ENCODE assay signal across 22 cellular contexts in the genomic region with DNA sequence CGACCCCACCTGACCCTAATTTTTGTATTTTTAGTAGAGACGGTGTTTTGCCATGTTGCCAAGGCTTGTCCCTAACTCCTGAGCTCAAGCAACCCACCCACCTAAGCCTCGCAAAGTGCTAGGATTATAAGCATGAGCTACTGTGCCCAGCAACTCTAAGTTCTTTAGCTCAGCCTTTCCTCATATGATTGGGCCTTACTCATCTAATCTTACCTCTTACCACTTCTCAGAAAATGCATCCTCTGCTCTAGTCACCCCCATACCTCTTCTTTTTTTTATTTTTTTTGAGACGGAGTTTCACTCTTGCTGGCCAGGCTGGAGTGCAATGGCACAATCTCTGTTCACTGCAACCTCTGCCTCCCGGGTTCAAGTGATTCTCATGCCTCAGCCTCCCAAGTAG.
"Had no signal": no experiment of that assay in that cellular context is flagged by ENCODE, and none has a peak within 500 bp of the region (broad histone marks: within the 10 kb centered on the region; RNA-seq: fewer than 3 reads in every experiment).

No MANE protein-coding gene starts in this region.

- H3K27me3 Mint-ChIP-seq: IgD-negative memory B cell had no signal

- ATAC-seq: HepG2, K562 had no signal

- H3K4me3 ChIP-seq: K562 had no signal

- H3K27ac ChIP-seq: KMS-11 had no signal

- H3K4me3 Mint-ChIP-seq: IgD-negative memory B cell had no signal

- H3K9ac ChIP-seq: KMS-11, SK-N-SH had no signal

- DNase-seq: Kasumi-1, MM.1S, NCI-H1092 treated with DMSO at 0.1 percent for 48 hours, NCI-H1436, NCI-H187, NCI-H2029, NCI-H2081 treated with DMSO at 0.1 percent for 48 hours, NCI-H2171, NCI-H226, NCI-H446, NCI-H510A, NCI-H524 treated with DMSO at 0.1 percent for 48 hours, NCI-H69, NCI-H774, Right ventricle myocardium superior, RPMI8226, SK-N-SH, SW 1271 had no signal

- H3K4me2 ChIP-seq: KMS-11, SK-N-SH had no signal
